ENCODE assay signal across 22 cellular contexts in genomic region chr5:108620516-108620915, GRCh38.
"Had no signal": no experiment of that assay in that cellular context is flagged by ENCODE, and none has a peak within 500 bp of the region (broad histone marks: within the 10 kb centered on the region; RNA-seq: fewer than 3 reads in every experiment).

No MANE protein-coding gene starts in this region.

- H3K27ac Mint-ChIP-seq: effector memory CD8-positive, alpha-beta T cell; immature natural killer cell; memory B cell; natural killer cell treated with Interleukin-12 subunit alpha and Interleukin-12 subunit beta and Interleukin-15 and Interleukin-18, amount 100 ng/mL, for 72 hours; neural progenitor cell had no signal

- H3K9me3 Mint-ChIP-seq: effector memory CD8-positive, alpha-beta T cell; natural killer cell treated with Interleukin-12 subunit alpha and Interleukin-12 subunit beta and Interleukin-15 and Interleukin-18, amount 100 ng/mL, for 72 hours; neural progenitor cell had no signal

- H3K4me1 ChIP-seq: esophagus muscularis mucosa, gastrocnemius medialis, left ventricle myocardium inferior, lower lobe of right lung, neural progenitor cell, right atrium auricular region, sigmoid colon, stomach, transverse colon had no signal

- H3K36me3 Mint-ChIP-seq: immature natural killer cell; memory B cell; natural killer cell treated with Interleukin-12 subunit alpha and Interleukin-12 subunit beta and Interleukin-15 and Interleukin-18, amount 100 ng/mL, for 72 hours; neural progenitor cell had no signal

- DNase-seq: effector memory CD8-positive, alpha-beta T cell; gastrocnemius medialis; immature natural killer cell; left ventricle myocardium inferior; lower lobe of right lung; midbrain; nucleus accumbens; ovary; sigmoid colon; stimulated activated CD4-positive, alpha-beta T cell treated with anti-CD3 and anti-CD28 coated beads, Interleukin-12 subunit alpha, Interleukin-12 subunit beta, amount 100 ng/mL, for 4 hours; stimulated activated naive CD4-positive, alpha-beta T cell; stomach; substantia nigra; transverse colon had no signal

- H3K4me3 Mint-ChIP-seq: effector memory CD8-positive, alpha-beta T cell; immature natural killer cell; memory B cell; natural killer cell treated with Interleukin-12 subunit alpha and Interleukin-12 subunit beta and Interleukin-15 and Interleukin-18, amount 100 ng/mL, for 72 hours; neural progenitor cell had no signal

- H3K27me3 Mint-ChIP-seq: memory B cell had no signal

- H3K4me2 ChIP-seq: neural progenitor cell had no signal

- H3K4me3 ChIP-seq: esophagus muscularis mucosa, gastrocnemius medialis, left ventricle myocardium inferior, lower lobe of right lung, neural progenitor cell, ovary, right atrium auricular region, sigmoid colon, skin epidermis, stomach, thoracic aorta, transverse colon had no signal

- H3K9ac ChIP-seq: neural progenitor cell had no signal

- ATAC-seq: effector memory CD8-positive, alpha-beta T cell; gastrocnemius medialis; natural killer cell treated with Interleukin-12 subunit alpha and Interleukin-12 subunit beta and Interleukin-15 and Interleukin-18, amount 100 ng/mL, for 72 hours had no signal

- H3K36me3 ChIP-seq: esophagus muscularis mucosa, gastrocnemius medialis, left ventricle myocardium inferior, lower lobe of right lung, neural progenitor cell, ovary, right atrium auricular region, sigmoid colon, stomach, thoracic aorta, transverse colon had no signal

- H3K4me1 Mint-ChIP-seq: immature natural killer cell, memory B cell, neural progenitor cell had no signal

- H3K27me3 ChIP-seq: esophagus muscularis mucosa, gastrocnemius medialis, neural progenitor cell, ovary, right atrium auricular region, stomach, transverse colon had no signal

- H3K27ac ChIP-seq: epithelial cell of prostate, esophagus muscularis mucosa, gastrocnemius medialis, left ventricle myocardium inferior, lower lobe of right lung, neural progenitor cell, ovary, right atrium auricular region, sigmoid colon, skin epidermis, stomach, thoracic aorta, transverse colon had no signal
